Comparison of ENCODE assay signal across 2 cellular contexts in genomic region chr5:149309354-149309753, GRCh38.
TF ChIP-seq lines count a peak whose summit lies in the region.

No MANE protein-coding gene starts in this region.

TF ChIP-seq in GM12891, 5 proteins besides CTCF, POLR2A, EP300 and RAD21 (continued from another document):
- no peak for TF ChIP-seq PAX5 (IDR thresholded peaks at IDR 0.05; ENCODE audit: insufficient read depth, low read length, severe bottlenecking)

TF ChIP-seq in K562, 482 proteins besides CTCF, POLR2A, EP300 and RAD21 (continued from another document):
- no peak for TF ChIP-seq ARID4B (CRISPR knock-in tag; IDR thresholded peaks at IDR 0.05)
- no peak for TF ChIP-seq PYGO2 (tag; IDR thresholded peaks at IDR 0.05)
